In genomic region chr14:102222751-102223150, GRCh38 we compare ENCODE assay signal across 28 cellular contexts.
"Had no signal": no experiment of that assay in that cellular context is flagged by ENCODE, and none has a peak within 500 bp of the region (broad histone marks: within the 10 kb centered on the region; RNA-seq: fewer than 3 reads in every experiment).

No MANE protein-coding gene starts in this region.

- H3K27me3 ChIP-seq: left lung, neural progenitor cell, ovary, testis, thyroid gland, transverse colon, upper lobe of left lung, vagina had no signal

- H3K36me3 ChIP-seq: neural progenitor cell, ovary, thyroid gland had no signal

- H3K27me3 Mint-ChIP-seq: naive B cell; progenitor cell of endocrine pancreas; stimulated activated memory B cell treated with anti-CD40 and anti-IgM and Interleukin-4, amounts not matched to agents 10 μg/mL and 1 μg/mL and 100 μg/mL, for 72 hours; stimulated activated naive CD8-positive, alpha-beta T cell treated with anti-CD3 and anti-CD28 coated beads, Interleukin-15, amount 100 ng/mL, for 72 hours had no signal

- H3K4me1 Mint-ChIP-seq: mesothelial cell of epicardium had no signal

- H3K9me3 ChIP-seq: left lung, lower lobe of right lung, ovary, testis, thyroid gland, transverse colon, upper lobe of left lung, vagina had no signal

- H3K4me2 ChIP-seq: neural progenitor cell had no signal

- H3K36me3 Mint-ChIP-seq: natural killer cell had no signal

- H2AFZ ChIP-seq: neural progenitor cell had no signal

- H3K9me3 Mint-ChIP-seq: mesothelial cell of epicardium; naive B cell; natural killer cell; nephron progenitor cell; neural progenitor cell; stimulated activated memory B cell treated with anti-CD40 and anti-IgM and Interleukin-4, amounts not matched to agents 10 μg/mL and 1 μg/mL and 100 μg/mL, for 72 hours; stimulated activated naive CD8-positive, alpha-beta T cell treated with anti-CD3 and anti-CD28 coated beads, Interleukin-15, amount 100 ng/mL, for 72 hours had no signal

- H3K4me3 Mint-ChIP-seq: mesothelial cell of epicardium; naive B cell; natural killer cell; nephron progenitor cell; neural progenitor cell; stimulated activated memory B cell treated with anti-CD40 and anti-IgM and Interleukin-4, amounts not matched to agents 10 μg/mL and 1 μg/mL and 100 μg/mL, for 72 hours had no signal

- DNase-seq: hippocampal formation; left colon; left lung; lower lobe of right lung; mammary epithelial cell; mesenchymal stem cell; naive B cell; natural killer cell; nephron progenitor cell; ovary; right cardiac atrium; stimulated activated CD4-positive, alpha-beta T cell treated with anti-CD3 and anti-CD28 coated beads, Interleukin-12 subunit alpha, Interleukin-12 subunit beta, amount 100 ng/mL, for 4 hours; stimulated activated CD4-positive, alpha-beta T cell treated with anti-CD3 and anti-CD28 coated beads, Interleukin-15, amount 100 ng/mL, for 24 hours; stimulated activated CD4-positive, alpha-beta T cell treated with anti-CD3 and anti-CD28 coated beads, Interleukin-2, amount 100 ng/mL, for 24 hours; stimulated activated CD4-positive, alpha-beta T cell treated with anti-CD3 and anti-CD28 coated beads, Interleukin-4, amount 100 ng/mL, for 1 hour; stimulated activated naive CD4-positive, alpha-beta T cell treated with Interleukin-2 at 50 U/mL for 16 hours; stimulated activated naive CD8-positive, alpha-beta T cell treated with anti-CD3 and anti-CD28 coated beads, Interleukin-15, amount 100 ng/mL, for 72 hours; substantia nigra; testis; thyroid gland; transverse colon; upper lobe of left lung had no signal

- H3K27ac Mint-ChIP-seq: mesothelial cell of epicardium; naive B cell; natural killer cell; neural progenitor cell; stimulated activated memory B cell treated with anti-CD40 and anti-IgM and Interleukin-4, amounts not matched to agents 10 μg/mL and 1 μg/mL and 100 μg/mL, for 72 hours had no signal

- H3K4me1 ChIP-seq: left lung, lower lobe of right lung, neural progenitor cell, transverse colon had no signal

- H3K4me3 ChIP-seq: left lung, lower lobe of right lung, neural progenitor cell, ovary, skin epidermis, testis, thyroid gland, transverse colon, upper lobe of left lung, vagina had no signal

- H3K27ac ChIP-seq: left lung, lower lobe of right lung, neural progenitor cell, ovary, skin epidermis, testis, thyroid gland, transverse colon, upper lobe of left lung, vagina had no signal

- H3K9ac ChIP-seq: neural progenitor cell had no signal
